29 cellular contexts compared by ENCODE assay signal in the genomic region with DNA sequence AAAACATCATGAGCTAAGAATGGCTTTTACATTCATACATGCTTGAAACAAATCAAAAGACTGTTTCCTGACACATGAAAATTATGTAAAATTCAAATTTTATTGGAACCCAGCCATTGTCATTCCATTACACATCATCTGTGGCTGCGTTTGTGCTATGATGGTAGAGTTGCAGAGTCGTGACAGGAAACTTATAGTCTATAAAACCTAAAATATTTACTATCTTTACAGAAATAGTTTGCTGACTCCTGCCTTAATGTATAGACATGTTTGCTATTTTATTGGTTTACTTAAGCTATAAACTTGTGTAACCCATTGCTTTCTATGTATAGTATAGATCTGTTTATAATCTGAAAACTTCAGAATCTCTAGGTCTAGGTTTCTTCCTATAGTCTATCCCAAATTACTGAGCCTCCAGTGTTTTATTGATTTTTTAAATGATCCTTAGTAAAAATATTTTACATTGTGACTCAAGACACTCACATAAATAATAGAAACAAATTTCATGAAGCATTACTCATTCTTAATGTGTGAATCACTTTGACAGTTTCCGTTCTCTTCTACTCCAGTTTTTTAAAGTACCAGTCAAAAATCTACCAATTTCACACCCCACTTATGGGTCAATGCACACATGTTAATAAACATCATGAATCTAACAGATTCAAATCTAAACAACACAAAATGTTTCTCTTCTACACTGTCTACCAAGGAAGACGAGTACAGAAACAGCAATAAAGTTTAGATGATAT. TPM values are rescaled to one million over a fixed set of nuclear protein-coding genes. Genes with fewer than 3 reads are reported as not detected.
DNase-seq lines count a peak whose midpoint lies in the region; ATAC-seq, FAIRE-seq and TF ChIP-seq lines count a peak whose summit lies in the region.
"Had no signal": no experiment of that assay in that cellular context is flagged by ENCODE, and none has a peak within 500 bp of the region (broad histone marks: within the 10 kb centered on the region; RNA-seq: fewer than 3 reads in every experiment).

No MANE protein-coding gene starts in this region.

- FAIRE-seq in astrocyte (lab: Jason Lieb, UNC): no peak
- FAIRE-seq: frontal cortex had no signal

- no peak overlapping the region for H3K27ac ChIP-seq in astrocyte (ENCODE audit: low read depth, low read length)
- H3K27ac ChIP-seq: esophagus muscularis mucosa, hepatocyte, ovary, suprapubic skin had no signal

- no peak overlapping the region for H3K27ac Mint-ChIP-seq in astrocyte (ENCODE audit: unreplicated experiment)
- no peak overlapping the region for H3K27ac Mint-ChIP-seq in HFFc6
- H3K27ac Mint-ChIP-seq: activated CD4-positive, alpha-beta memory T cell treated with anti-CD3 and anti-CD28 coated beads, Interleukin-2, amount 10 ng/mL, durations not matched to agents 7 days and 5 days; activated naive CD8-positive, alpha-beta T cell treated with anti-CD3 and anti-CD28 coated beads, Interleukin-2, amount 10 ng/mL, durations not matched to agents 7 days and 5 days; natural killer cell; stimulated activated naive B cell treated with anti-CD40 and anti-IgM and Interleukin-4, amounts not matched to agents 10 μg/mL and 1 μg/mL and 100 μg/mL, for 72 hours; T-cell had no signal

- no peaks in the 10 kb centered on the region for H3K9me3 ChIP-seq in astrocyte (ENCODE audit: insufficient read depth, low read depth, low read length)
- H3K9me3 ChIP-seq: ovary, suprapubic skin had no signal

- no peaks in the 10 kb centered on the region for H4K20me1 ChIP-seq in astrocyte (ENCODE audit: insufficient read depth, low read length)

- peak; percentile 56 for DNase-seq in EH (ENCODE audit: low read depth)
- peak; percentile 66 for DNase-seq in HT1080 (ENCODE audit: low read depth)
- peak; percentile 46 for DNase-seq in astrocyte (ENCODE audit: low read depth)
- peak; percentile 27 for DNase-seq in kidney tubule cell (ENCODE audit: low spot score)
- no peak for DNase-seq in lower leg skin (ENCODE audit: low spot score in 2 of 2)
- DNase-seq in HFFc6: no peak
- DNase-seq: activated CD4-positive, alpha-beta memory T cell treated with anti-CD3 and anti-CD28 coated beads, Interleukin-2, amount 10 ng/mL, durations not matched to agents 7 days and 5 days; activated effector memory CD4-positive, alpha-beta T cell treated with anti-CD3 and anti-CD28 coated beads, Interleukin-2, amount 50 U/mL, for 16 hours; activated naive CD8-positive, alpha-beta T cell treated with anti-CD3 and anti-CD28 coated beads, Interleukin-2, amount 10 ng/mL, durations not matched to agents 7 days and 5 days; cerebellar nuclear complex; effector CD4-positive, alpha-beta T cell; KBM-7; MV-4-11; natural killer cell; NCI-H1694 treated with DMSO at 0.1 percent for 48 hours; NCI-H2171; NCI-H526 treated with DMSO at 0.1 percent for 48 hours; ovary; retina; SHP77 treated with DMSO at 0.1 percent for 48 hours; stimulated activated CD4-positive, alpha-beta T cell treated with anti-CD3 and anti-CD28 coated beads, Interleukin-12 subunit alpha, Interleukin-12 subunit beta, amount 100 ng/mL, for 4 hours; stimulated activated CD4-positive, alpha-beta T cell treated with anti-CD3 and anti-CD28 coated beads, Interleukin-4, amount 100 ng/mL, for 24 hours; stimulated activated naive B cell treated with anti-CD40 and anti-IgM and Interleukin-4, amounts not matched to agents 10 μg/mL and 1 μg/mL and 100 μg/mL, for 72 hours; T-cell had no signal

- peaks cover 9% of the 10 kb centered on the region for H3K4me1 ChIP-seq in astrocyte (ENCODE audit: insufficient read depth, low read length)
- H3K4me1 ChIP-seq: esophagus muscularis mucosa, suprapubic skin had no signal

- H3K27me3 Mint-ChIP-seq in astrocyte (ENCODE audit: low read depth, unreplicated experiment) (peaks cover 9% of the 10 kb centered on the region), HFFc6 (ENCODE audit: insufficient read depth) (no peaks in the 10 kb centered on the region; the same call in none of the 2 replicates)

- no peak overlapping the region for H3K4me3 Mint-ChIP-seq in astrocyte (ENCODE audit: unreplicated experiment)
- H3K4me3 Mint-ChIP-seq in HFFc6: no peak overlapping the region
- H3K4me3 Mint-ChIP-seq: activated CD4-positive, alpha-beta memory T cell treated with anti-CD3 and anti-CD28 coated beads, Interleukin-2, amount 10 ng/mL, durations not matched to agents 7 days and 5 days; activated naive CD8-positive, alpha-beta T cell treated with anti-CD3 and anti-CD28 coated beads, Interleukin-2, amount 10 ng/mL, durations not matched to agents 7 days and 5 days; natural killer cell; stimulated activated naive B cell treated with anti-CD40 and anti-IgM and Interleukin-4, amounts not matched to agents 10 μg/mL and 1 μg/mL and 100 μg/mL, for 72 hours; T-cell had no signal

- H2AFZ ChIP-seq in astrocyte (ENCODE audit: low read depth, low read length): no peak overlapping the region
- H2AFZ ChIP-seq: hepatocyte had no signal

- H3K4me3 ChIP-seq in astrocyte (ENCODE audit: insufficient read depth, low read depth, low read length) (no peak overlapping the region), lower leg skin (ENCODE audit: low read depth, poor library complexity, severe bottlenecking) (no peak overlapping the region)
- H3K4me3 ChIP-seq: esophagus muscularis mucosa, hepatocyte, ovary, suprapubic skin had no signal

- no peaks in the 10 kb centered on the region for H3K36me3 ChIP-seq in astrocyte (ENCODE audit: insufficient read depth, low read length)
- H3K36me3 ChIP-seq: esophagus muscularis mucosa, ovary, suprapubic skin had no signal

- no peaks in the 10 kb centered on the region for H3K9me3 Mint-ChIP-seq in astrocyte (ENCODE audit: unreplicated experiment)
- no peaks in the 10 kb centered on the region for H3K9me3 Mint-ChIP-seq in HFFc6
- H3K9me3 Mint-ChIP-seq: activated CD4-positive, alpha-beta memory T cell treated with anti-CD3 and anti-CD28 coated beads, Interleukin-2, amount 10 ng/mL, durations not matched to agents 7 days and 5 days; activated naive CD8-positive, alpha-beta T cell treated with anti-CD3 and anti-CD28 coated beads, Interleukin-2, amount 10 ng/mL, durations not matched to agents 7 days and 5 days; natural killer cell had no signal

- TF ChIP-seq CTCF in astrocyte (IDR thresholded peaks at IDR 0.05; ENCODE audit: insufficient read depth, low read depth, low read length) (no peak), lower leg skin (IDR thresholded peaks at IDR 0.05) (no peak), HFFc6 (IDR thresholded peaks at IDR 0.05) (no peak)

- intact Hi-C loops in lower leg skin (cut with DNase I; ENCODE audit: low total_unique reads): no loop called here

- H3K4me2 ChIP-seq in astrocyte (ENCODE audit: low read length): peak overlapping the region; percentile 46
- H3K4me2 ChIP-seq: hepatocyte had no signal

- no peaks in the 10 kb centered on the region for H3K79me2 ChIP-seq in astrocyte (ENCODE audit: insufficient read depth, low read length)
- H3K79me2 ChIP-seq: hepatocyte had no signal

- no peak overlapping the region for H3K9ac ChIP-seq in astrocyte (ENCODE audit: low read length)

- 63 to 76% methylated on average over 4 of the region's 4 CpGs for WGBS in lower leg skin, 2 donors

- no peak for ATAC-seq in GM18873 (IDR thresholded peaks at IDR 0.05; ENCODE audit: low FRiP score, unreplicated experiment)
- ATAC-seq: natural killer cell; stimulated activated naive B cell treated with anti-CD40 and anti-IgM and Interleukin-4, amounts not matched to agents 10 μg/mL and 1 μg/mL and 100 μg/mL, for 72 hours; T-cell had no signal

- no peaks in the 10 kb centered on the region for H3K27me3 ChIP-seq in astrocyte (ENCODE audit: insufficient read depth, low read length)
- H3K27me3 ChIP-seq: esophagus muscularis mucosa, hepatocyte, ovary, suprapubic skin had no signal

- TF ChIP-seq POLR2A in lower leg skin (IDR thresholded peaks at IDR 0.05): no peak

- H3K4me1 Mint-ChIP-seq in astrocyte (ENCODE audit: low read depth, unreplicated experiment) (no peaks in the 10 kb centered on the region), HFFc6 (ENCODE audit: low read depth) (peaks cover 25% of the 10 kb centered on the region)
- H3K4me1 Mint-ChIP-seq: activated CD4-positive, alpha-beta memory T cell treated with anti-CD3 and anti-CD28 coated beads, Interleukin-2, amount 10 ng/mL, durations not matched to agents 7 days and 5 days; activated naive CD8-positive, alpha-beta T cell treated with anti-CD3 and anti-CD28 coated beads, Interleukin-2, amount 10 ng/mL, durations not matched to agents 7 days and 5 days; natural killer cell; stimulated activated naive B cell treated with anti-CD40 and anti-IgM and Interleukin-4, amounts not matched to agents 10 μg/mL and 1 μg/mL and 100 μg/mL, for 72 hours; T-cell had no signal

- H3K36me3 Mint-ChIP-seq in astrocyte (ENCODE audit: low read depth, unreplicated experiment) (no peaks in the 10 kb centered on the region), HFFc6 (ENCODE audit: low read depth) (peaks cover 16% of the 10 kb centered on the region)
- H3K36me3 Mint-ChIP-seq: activated naive CD8-positive, alpha-beta T cell treated with anti-CD3 and anti-CD28 coated beads, Interleukin-2, amount 10 ng/mL, durations not matched to agents 7 days and 5 days; natural killer cell; stimulated activated naive B cell treated with anti-CD40 and anti-IgM and Interleukin-4, amounts not matched to agents 10 μg/mL and 1 μg/mL and 100 μg/mL, for 72 hours; T-cell had no signal

RNA-seq across cellular contexts. Expression of gene MRPL19, which starts 26.4 kb away (rescaled TPM):
- total RNA-seq in HT1080 (2014; rRNA removed; shearing (Covaris generic)): 80.5 and 119 TPM in 2 replicates
- polyA plus RNA-seq in HT1080 (2015; cell fraction: cytosol; rRNA removed): 67.1 and 67.8 TPM in 2 replicates
- polyA plus RNA-seq in HT1080 (2015; cell fraction: nucleus; rRNA removed): 39.2 and 41.4 TPM in 2 replicates
- total RNA-seq in astrocyte (56.1 and 58.8 TPM in 2 replicates), lower leg skin (10 to 100 TPM; 24.7 to 39.0 (median 32.9) TPM)
- 10 to 100 TPM; 61.0 to 66.1 (median 63.1) TPM for total RNA-seq in HFFc6 (2021; fragmentation: NEBNext Ultra II Directional; extraction: Animal tissue kit (Norgen Biotek cat#: 25700))

RNA-seq across cellular contexts. Expression of gene EVA1A, which starts 59.4 kb away (rescaled TPM):
- total RNA-seq in HT1080 (2014; rRNA removed; shearing (Covaris generic)): 142 and 177 TPM in 2 replicates
- polyA plus RNA-seq in HT1080 (2015; cell fraction: cytosol; rRNA removed): 83.5 and 95.7 TPM in 2 replicates
- 39.2 and 48.2 TPM in 2 replicates for polyA plus RNA-seq in HT1080 (2015; cell fraction: nucleus; rRNA removed)
- total RNA-seq in astrocyte (19.0 and 28.6 TPM in 2 replicates), lower leg skin (10 to 100 TPM in 2 of 4 donors, 1 to 10 TPM in 2; 6.6 to 12.9 (median 9.1) TPM)
- total RNA-seq in HFFc6 (2021; fragmentation: NEBNext Ultra II Directional; extraction: Animal tissue kit (Norgen Biotek cat#: 25700)): 10 to 100 TPM; 61.7 to 75.2 (median 68.8) TPM
- total RNA-seq: activated CD4-positive, alpha-beta memory T cell treated with anti-CD3 and anti-CD28 coated beads, Interleukin-2, amount 10 ng/mL, durations not matched to agents 7 days and 5 days; activated naive CD8-positive, alpha-beta T cell treated with anti-CD3 and anti-CD28 coated beads, Interleukin-2, amount 10 ng/mL, durations not matched to agents 7 days and 5 days; natural killer cell had no signal

Comparison
In these comparisons a context has a peak if more than half of its experiments do, and no peak if none do; other contexts are left out.
1. DNase-seq: peak in EH (single experiment), HT1080 (single experiment), astrocyte (single experiment) and kidney tubule cell (single experiment); none in lower leg skin (0 of 2) and HFFc6 (single experiment).